ENCODE assay signal across 10 cellular contexts in the genomic region with DNA sequence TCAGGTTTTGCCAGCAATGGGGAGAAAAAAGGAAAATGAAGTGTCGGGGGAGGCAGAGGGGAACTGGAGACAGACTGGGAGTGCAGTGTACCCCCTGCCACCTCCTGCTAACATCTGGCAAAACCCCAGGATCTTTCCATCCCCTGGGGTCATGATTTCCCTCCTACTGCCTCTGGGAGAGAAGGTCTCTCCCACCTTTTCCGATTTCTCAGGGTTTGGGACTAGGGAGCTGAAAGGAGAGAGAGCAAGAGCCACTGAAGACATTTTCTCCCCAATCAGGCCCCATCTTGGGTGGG. TPM values are rescaled to one million over a fixed set of nuclear protein-coding genes. Genes with fewer than 3 reads are reported as not detected.
DNase-seq lines count a peak whose midpoint lies in the region; ATAC-seq, FAIRE-seq and TF ChIP-seq lines count a peak whose summit lies in the region.
"Had no signal": no experiment of that assay in that cellular context is flagged by ENCODE, and none has a peak within 500 bp of the region (broad histone marks: within the 10 kb centered on the region; RNA-seq: fewer than 3 reads in every experiment).

No MANE protein-coding gene starts in this region.

- H3K4me2 ChIP-seq in parathyroid adenoma (ENCODE audit: low read length), result no peak overlapping the region

- ATAC-seq in CD4-positive, CD25-positive, alpha-beta regulatory T cell (ENCODE audit: low read depth in 2 of 2), result no peak
- ATAC-seq in GM21367 (IDR thresholded peaks at IDR 0.05; ENCODE audit: unreplicated experiment), result no peak

- H3K4me1 Mint-ChIP-seq in CD4-positive, CD25-positive, alpha-beta regulatory T cell, result peaks cover 11 to 66% (median 38%) of the 10 kb centered on the region in 4 donors

- FAIRE-seq in GM19239 (lab: Jason Lieb, UNC), result no peak

- no peaks in the 10 kb centered on the region for H3K79me2 ChIP-seq in parathyroid adenoma

- H3K27ac ChIP-seq in CD4-positive, CD25-positive, alpha-beta regulatory T cell (ENCODE audit: insufficient read depth, low read length, poor library complexity, severe bottlenecking), result peak overlapping the region; percentile 17
- peak overlapping the region; percentile 97 for H3K27ac ChIP-seq in SK-N-MC
- peak overlapping the region; percentile 72 for H3K27ac ChIP-seq in parathyroid adenoma
- H3K27ac ChIP-seq: VCaP had no signal

- no peaks in the 10 kb centered on the region for H3K27me3 ChIP-seq in CD4-positive, CD25-positive, alpha-beta regulatory T cell (ENCODE audit: control insufficient read depth, insufficient read depth, low read length)
- no peaks in the 10 kb centered on the region for H3K27me3 ChIP-seq in parathyroid adenoma (ENCODE audit: control insufficient read depth, insufficient read depth, low read length)

- no peaks in the 10 kb centered on the region for H3K27me3 Mint-ChIP-seq in CD4-positive, CD25-positive, alpha-beta regulatory T cell

- H3K36me3 Mint-ChIP-seq in CD4-positive, CD25-positive, alpha-beta regulatory T cell, result no peaks in the 10 kb centered on the region

- peaks cover 4% of the 10 kb centered on the region for H3K36me3 ChIP-seq in CD4-positive, CD25-positive, alpha-beta regulatory T cell (ENCODE audit: control insufficient read depth, insufficient read depth, low read length)
- peaks cover 26% of the 10 kb centered on the region for H3K36me3 ChIP-seq in SK-N-MC (ENCODE audit: insufficient read depth, low read length)
- H3K36me3 ChIP-seq in parathyroid adenoma (ENCODE audit: control insufficient read depth, insufficient read depth, low read length), result no peaks in the 10 kb centered on the region

- H3K9ac ChIP-seq in SK-N-MC (ENCODE audit: insufficient read length) (peak overlapping the region; percentile 75), parathyroid adenoma (no peak overlapping the region)

- no peaks in the 10 kb centered on the region for H3K9me3 Mint-ChIP-seq in CD4-positive, CD25-positive, alpha-beta regulatory T cell

- peaks cover 43% of the 10 kb centered on the region for H3K4me1 ChIP-seq in CD4-positive, CD25-positive, alpha-beta regulatory T cell (ENCODE audit: control insufficient read depth, insufficient read depth, low read length, poor library complexity, severe bottlenecking)
- H3K4me1 ChIP-seq in parathyroid adenoma, result peaks cover 4% of the 10 kb centered on the region

- H2AFZ ChIP-seq in parathyroid adenoma, result no peak overlapping the region

- H3K4me3 Mint-ChIP-seq in CD4-positive, CD25-positive, alpha-beta regulatory T cell, result peak overlapping the region in 3 of 4 donors; percentile 22 to 44 (median 28)

- no peaks in the 10 kb centered on the region for H3K9me3 ChIP-seq in CD4-positive, CD25-positive, alpha-beta regulatory T cell (ENCODE audit: control insufficient read depth in 2 of 2, low read length in 2 of 2)
- H3K9me3 ChIP-seq in SK-N-MC (ENCODE audit: low read depth, low read length) (no peaks in the 10 kb centered on the region), parathyroid adenoma (ENCODE audit: control insufficient read depth, low read length) (no peaks in the 10 kb centered on the region)

- TF ChIP-seq CTCF in fibroblast of mammary gland (conservative IDR thresholded peaks at IDR 0.05; ENCODE audit: control insufficient read depth, insufficient read depth, low read depth, low read length) (no peak), parathyroid adenoma (IDR thresholded peaks at IDR 0.05) (no peak)

- H3K4me3 ChIP-seq in CD4-positive, CD25-positive, alpha-beta regulatory T cell (ENCODE audit: low read depth, low read length), result no peak overlapping the region
- peak overlapping the region; percentile 68 for H3K4me3 ChIP-seq in SK-N-MC
- H3K4me3 ChIP-seq in fibroblast of mammary gland (ENCODE audit: control insufficient read depth, low read depth, low read length), result peak overlapping the region; percentile 16
- H3K4me3 ChIP-seq in parathyroid adenoma (ENCODE audit: low read depth, low read length), result no peak overlapping the region

- DNase-seq in CD4-positive, CD25-positive, alpha-beta regulatory T cell, result no peak
- DNase-seq in SK-N-MC (ENCODE audit: low read depth, low spot score) (no peak), fibroblast of mammary gland (ENCODE audit: low read depth) (no peak), GM19239 (ENCODE audit: insufficient read length, low spot score) (no peak), LoVo (ENCODE audit: low spot score) (no peak), NCI-H1694 treated with DMSO at 0.1 percent for 48 hours (lab: John Stamatoyannopoulos, UW) (no peak)
- DNase-seq: NCI-H1436 had no signal

- peak overlapping the region; percentile 85 to 93 (median 92) for H3K27ac Mint-ChIP-seq in CD4-positive, CD25-positive, alpha-beta regulatory T cell

RNA-seq across cellular contexts. Expression of gene FHL3, which starts 5.1 kb away (rescaled TPM):
- 4.6 TPM for total RNA-seq in CD4-positive, CD25-positive, alpha-beta regulatory T cell
- 10 to 100 TPM; 11.2 to 20.8 (median 13.3) TPM for polyA plus RNA-seq in CD4-positive, CD25-positive, alpha-beta regulatory T cell

RNA-seq across cellular contexts. Expression of gene SF3A3, which starts 10.4 kb away (rescaled TPM):
- total RNA-seq in CD4-positive, CD25-positive, alpha-beta regulatory T cell, result 47.6 TPM
- 100 to 1,000 TPM in 3 of 4 donors, 10 to 100 TPM in 1; 90.6 to 118 (median 105) TPM for polyA plus RNA-seq in CD4-positive, CD25-positive, alpha-beta regulatory T cell

RNA-seq across cellular contexts. Expression of gene UTP11, which starts 12.4 kb away (rescaled TPM):
- total RNA-seq in CD4-positive, CD25-positive, alpha-beta regulatory T cell, result 12.3 TPM
- 10 to 100 TPM; 21.0 to 31.1 (median 24.9) TPM for polyA plus RNA-seq in CD4-positive, CD25-positive, alpha-beta regulatory T cell

RNA-seq across cellular contexts. Expression of gene POU3F1, which starts 46.4 kb away (rescaled TPM):
- 1.7 TPM for total RNA-seq in CD4-positive, CD25-positive, alpha-beta regulatory T cell
- polyA plus RNA-seq in CD4-positive, CD25-positive, alpha-beta regulatory T cell, result under 1 TPM; 0.11 to 0.49 (median 0.32) TPM

RNA-seq across cellular contexts. Expression of gene INPP5B, which starts 53.3 kb away (rescaled TPM):
- 23.8 TPM for total RNA-seq in CD4-positive, CD25-positive, alpha-beta regulatory T cell
- 10 to 100 TPM; 15.4 to 21.1 (median 18.5) TPM for polyA plus RNA-seq in CD4-positive, CD25-positive, alpha-beta regulatory T cell

Comparison
In these comparisons a context has a peak if more than half of its experiments do, and no peak if none do; other contexts are left out.
1. H3K27ac ChIP-seq: peak in every context shown above with its lines; median percentile 97 in SK-N-MC; 72 in parathyroid adenoma; 17 in CD4-positive, CD25-positive, alpha-beta regulatory T cell.
2. H3K4me3 ChIP-seq: peak in SK-N-MC (single experiment) and fibroblast of mammary gland (single experiment); none in CD4-positive, CD25-positive, alpha-beta regulatory T cell (single experiment) and parathyroid adenoma (single experiment).